Comparison of ENCODE assay signal across 10 cellular contexts in the genomic region with DNA sequence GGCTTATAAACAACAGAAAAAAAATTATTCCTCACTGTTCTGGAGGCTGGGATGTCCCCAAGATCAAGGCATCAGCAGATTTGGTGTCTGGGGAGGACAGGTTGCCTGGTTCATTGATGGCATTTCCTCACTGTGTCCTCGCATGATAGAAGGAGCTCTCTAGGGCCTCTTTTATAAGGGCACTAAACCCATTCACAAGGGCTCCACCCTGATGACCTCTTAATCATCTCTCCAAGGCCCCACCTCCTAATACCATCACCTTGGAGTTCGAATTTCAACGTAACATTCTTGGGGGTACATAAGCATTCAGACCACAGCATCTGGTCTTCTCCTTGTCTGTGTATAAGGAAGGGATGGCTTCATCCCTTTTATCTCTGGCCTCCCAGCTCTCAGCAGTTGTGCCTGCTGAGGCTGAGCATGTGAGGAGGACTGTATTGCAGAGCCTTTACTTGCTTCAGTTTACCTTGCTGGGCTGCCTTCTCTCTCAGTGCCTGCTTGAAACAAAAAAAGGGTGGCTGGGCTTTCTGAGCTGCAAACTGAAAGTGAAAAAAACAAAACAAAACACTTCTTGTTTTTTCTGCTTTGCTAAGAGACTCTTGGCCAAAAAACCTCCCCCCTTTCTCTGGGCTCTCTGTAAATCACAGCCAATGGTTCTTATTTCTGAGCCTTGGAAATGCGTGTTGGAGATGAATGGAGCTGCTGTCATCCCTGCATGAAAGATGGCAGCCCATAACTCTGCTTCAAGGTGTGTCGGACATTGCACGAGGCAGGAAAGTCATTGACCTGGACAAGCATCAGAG.
DNase-seq lines count a peak whose midpoint lies in the region; ATAC-seq lines count a peak whose summit lies in the region.
"Had no signal": no experiment of that assay in that cellular context is flagged by ENCODE, and none has a peak within 500 bp of the region (broad histone marks: within the 10 kb centered on the region; RNA-seq: fewer than 3 reads in every experiment).

No MANE protein-coding gene starts in this region.

- no peaks in the 10 kb centered on the region for H3K9me3 Mint-ChIP-seq in CD8-positive, alpha-beta memory T cell
- H3K9me3 Mint-ChIP-seq in T-helper 1 cell treated with Interleukin-12 subunit alpha and Interleukin-12 subunit beta and Interleukin-4 antibody, amounts not matched to agents 30 μg/mL and 1 μg/mL, for 36 hours, result peaks cover 10% of the 10 kb centered on the region

- peaks cover 28% of the 10 kb centered on the region for H3K4me1 ChIP-seq in CD8-positive, alpha-beta memory T cell (ENCODE audit: insufficient read depth, low read length)
- peaks cover 19 to 39% of the 10 kb centered on the region in 2 donors for H3K4me1 ChIP-seq in mucosa of rectum (ENCODE audit: control insufficient read depth in 2 of 2, insufficient read depth in 2 of 2, low read length in 2 of 2)

- peaks cover 31 to 38% (median 33%) of the 10 kb centered on the region in 3 donors for H3K4me1 Mint-ChIP-seq in CD8-positive, alpha-beta memory T cell
- H3K4me1 Mint-ChIP-seq in T-helper 1 cell treated with Interleukin-12 subunit alpha and Interleukin-12 subunit beta and Interleukin-4 antibody, amounts not matched to agents 30 μg/mL and 1 μg/mL, for 36 hours (ENCODE audit: low read depth), result peaks cover 52% of the 10 kb centered on the region

- H3K27me3 ChIP-seq in CD8-positive, alpha-beta memory T cell (ENCODE audit: insufficient read depth, low read length, poor library complexity, severe bottlenecking), result no peaks in the 10 kb centered on the region
- no peaks in the 10 kb centered on the region for H3K27me3 ChIP-seq in mucosa of rectum (ENCODE audit: control insufficient read depth in 2 of 2, insufficient read depth in 2 of 2, low read length in 2 of 2)

- ATAC-seq in GM21825 (IDR thresholded peaks at IDR 0.05; ENCODE audit: unreplicated experiment) (peak; percentile 59), HG02973 (IDR thresholded peaks at IDR 0.05; ENCODE audit: unreplicated experiment) (no peak), GM19467 (IDR thresholded peaks at IDR 0.05; ENCODE audit: unreplicated experiment) (no peak)

- no peak overlapping the region for H3K27ac ChIP-seq in CD8-positive, alpha-beta memory T cell (ENCODE audit: low read depth, low read length)
- H3K27ac ChIP-seq in mucosa of rectum (ENCODE audit: low read depth in 2 of 2, low read length in 2 of 2), result peak overlapping the region; percentile 83 to 89

- no peak overlapping the region for H3K4me3 ChIP-seq in CD8-positive, alpha-beta memory T cell (ENCODE audit: low read length)
- peak overlapping the region in 1 of 2 donors; percentile 47 for H3K4me3 ChIP-seq in mucosa of rectum (ENCODE audit: low read length in 2 of 2)

- DNase-seq in CD8-positive, alpha-beta memory T cell, result no peak
- DNase-seq in NCI-H1048 (lab: John Stamatoyannopoulos, UW), result no peak
- DNase-seq in activated T-cell treated with anti-CD3 and anti-CD28 coated beads, Interleukin-2, amount 50 U/mL, for 1 hour, result no peak
- DNase-seq: activated CD4-positive, alpha-beta T cell treated with anti-CD3 and anti-CD28 coated beads, Interleukin-2, amount 50 U/mL, for 1 hour; stimulated activated naive CD4-positive, alpha-beta T cell had no signal

- H3K9ac ChIP-seq in mucosa of rectum (ENCODE audit: low read depth in 1 of 2, low read length in 2 of 2), result peak overlapping the region in 1 of 2 donors; percentile 3

- peak overlapping the region in 7 of 8 donors; percentile 15 to 89 (median 82) for H3K27ac Mint-ChIP-seq in CD8-positive, alpha-beta memory T cell
- peak overlapping the region; percentile 92 for H3K27ac Mint-ChIP-seq in T-helper 1 cell treated with Interleukin-12 subunit alpha and Interleukin-12 subunit beta and Interleukin-4 antibody, amounts not matched to agents 30 μg/mL and 1 μg/mL, for 36 hours

- H3K36me3 ChIP-seq in CD8-positive, alpha-beta memory T cell (ENCODE audit: insufficient read depth, low read length), result no peaks in the 10 kb centered on the region
- no peaks in the 10 kb centered on the region for H3K36me3 ChIP-seq in mucosa of rectum (ENCODE audit: control insufficient read depth in 2 of 2, insufficient read depth in 2 of 2, low read length in 2 of 2)

- H3K4me3 Mint-ChIP-seq in CD8-positive, alpha-beta memory T cell, result peak overlapping the region in 4 of 7 donors; percentile 4 to 42 (median 26)
- peak overlapping the region; percentile 25 for H3K4me3 Mint-ChIP-seq in T-helper 1 cell treated with Interleukin-12 subunit alpha and Interleukin-12 subunit beta and Interleukin-4 antibody, amounts not matched to agents 30 μg/mL and 1 μg/mL, for 36 hours

- peaks cover 0 to 1% of the 10 kb centered on the region in 2 donors for H3K27me3 Mint-ChIP-seq in CD8-positive, alpha-beta memory T cell
- H3K27me3 Mint-ChIP-seq in T-helper 1 cell treated with Interleukin-12 subunit alpha and Interleukin-12 subunit beta and Interleukin-4 antibody, amounts not matched to agents 30 μg/mL and 1 μg/mL, for 36 hours (ENCODE audit: low read depth), result peaks cover 6% of the 10 kb centered on the region

- H3K9me3 ChIP-seq in CD8-positive, alpha-beta memory T cell (ENCODE audit: low read length), result no peaks in the 10 kb centered on the region
- H3K9me3 ChIP-seq in mucosa of rectum (ENCODE audit: control insufficient read depth in 2 of 2, low read length in 2 of 2), result no peaks in the 10 kb centered on the region

- CTCF ChIA-PET in CD8-positive, alpha-beta memory T cell (lab: Charles Lee), result no interaction called here

- H3K36me3 Mint-ChIP-seq in CD8-positive, alpha-beta memory T cell, result no peaks in the 10 kb centered on the region
- H3K36me3 Mint-ChIP-seq in T-helper 1 cell treated with Interleukin-12 subunit alpha and Interleukin-12 subunit beta and Interleukin-4 antibody, amounts not matched to agents 30 μg/mL and 1 μg/mL, for 36 hours (ENCODE audit: low read depth), result peaks cover 17% of the 10 kb centered on the region

- POLR2A ChIA-PET in CD8-positive, alpha-beta memory T cell (lab: Charles Lee), result interaction anchor here (0.6 kb wide), 1 partner anchor 67 kb away, joined by 13 read pairs; no protein-coding TSS in a partner anchor
